In the genomic region with DNA sequence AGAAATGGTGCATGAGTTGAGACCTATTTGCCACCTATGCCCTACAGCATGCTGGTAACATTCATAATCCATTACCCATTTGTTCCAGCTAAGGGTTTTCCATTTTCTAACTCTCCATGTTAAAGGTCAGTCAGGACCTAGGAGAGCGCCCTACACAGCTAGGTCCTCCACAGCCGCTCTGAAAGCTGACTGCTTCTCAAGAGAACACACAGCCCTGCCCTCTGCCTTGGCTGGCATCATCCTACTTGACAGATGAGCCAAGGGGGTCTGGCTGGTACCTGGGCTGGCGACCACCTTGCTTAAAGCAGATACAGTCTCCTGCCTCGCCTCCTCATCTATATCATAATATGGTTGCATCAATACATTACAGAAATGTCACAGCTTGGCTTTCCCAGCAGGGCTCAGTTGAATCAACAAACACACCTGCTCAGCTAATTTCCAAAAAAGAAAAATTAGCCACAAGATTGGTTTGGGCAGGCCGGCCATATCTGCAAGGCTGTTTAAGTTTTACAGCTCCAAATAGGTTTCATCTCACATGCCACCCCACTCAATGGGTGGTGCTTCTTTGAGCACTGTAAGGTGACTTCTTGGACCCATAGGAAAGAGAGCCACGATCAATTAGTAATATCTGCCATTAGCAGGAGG, we compare ENCODE assay signal across 1 cellular context.
TF ChIP-seq lines count a peak whose summit lies in the region.

No MANE protein-coding gene starts in this region.

TF ChIP-seq in HepG2, 621 proteins besides CTCF, POLR2A, EP300 and RAD21 (continued from another document):
- TF ChIP-seq RXRB (CRISPR knock-in tag; IDR thresholded peaks at IDR 0.05; ENCODE audit: borderline replicate concordance) (peak; percentile 83), NONO (IDR thresholded peaks at IDR 0.05) (no peak), NONO (CRISPR knock-in tag; conservative IDR thresholded peaks at IDR 0.05) (no peak), ZNF646 (CRISPR knock-in tag; IDR thresholded peaks at IDR 0.05) (no peak), ZSCAN21 (CRISPR knock-in tag; IDR thresholded peaks at IDR 0.05; ENCODE audit: borderline replicate concordance) (no peak), WIZ (CRISPR knock-in tag; IDR thresholded peaks at IDR 0.05) (peak; percentile 88; the same call in 1 of the 2 replicates), RBAK (CRISPR knock-in tag; IDR thresholded peaks at IDR 0.05) (no peak), EHMT2 (IDR thresholded peaks at IDR 0.05; ENCODE audit: borderline replicate concordance, low read depth, low read length) (peak; percentile 88; the same call in 1 of the 2 replicates), HDAC2 (CRISPR knock-in tag; IDR thresholded peaks at IDR 0.05) (no peak), ZNF264 (CRISPR knock-in tag; IDR thresholded peaks at IDR 0.05) (no peak), ZNF207 (IDR thresholded peaks at IDR 0.05; ENCODE audit: borderline replicate concordance) (no peak), E2F1 (CRISPR knock-in tag; IDR thresholded peaks at IDR 0.05) (no peak), E2F2 (CRISPR knock-in tag; IDR thresholded peaks at IDR 0.05; ENCODE audit: borderline replicate concordance) (no peak), ELF3 (CRISPR knock-in tag; IDR thresholded peaks at IDR 0.05) (no peak), HHEX (CRISPR knock-in tag; IDR thresholded peaks at IDR 0.05) (no peak), CAMTA2 (CRISPR knock-in tag; IDR thresholded peaks at IDR 0.05; ENCODE audit: borderline replicate concordance) (no peak), AGO1 (IDR thresholded peaks at IDR 0.05; ENCODE audit: low read depth, low read length, poor library complexity, severe bottlenecking) (no peak), NFE2L2 (IDR thresholded peaks at IDR 0.05; ENCODE audit: low read length) (no peak), ZC3H4 (CRISPR knock-in tag; IDR thresholded peaks at IDR 0.05; ENCODE audit: borderline replicate concordance) (no peak), NR2F6 (IDR thresholded peaks at IDR 0.05) (no peak; the same call in 1 of the 2 replicates), NR2F6 (CRISPR knock-in tag; IDR thresholded peaks at IDR 0.05) (0 out of 2 replicates have a peak, but pooled peaks have one; percentile 25), ZBTB26 (CRISPR knock-in tag; IDR thresholded peaks at IDR 0.05; ENCODE audit: borderline replicate concordance) (no peak), ZNF468 (CRISPR knock-in tag; IDR thresholded peaks at IDR 0.05) (no peak), GFI1 (CRISPR knock-in tag; IDR thresholded peaks at IDR 0.05; ENCODE audit: borderline replicate concordance) (no peak), ZNF296 (CRISPR knock-in tag; conservative IDR thresholded peaks at IDR 0.05) (no peak)
- TF ChIP-seq, protein P1, sequence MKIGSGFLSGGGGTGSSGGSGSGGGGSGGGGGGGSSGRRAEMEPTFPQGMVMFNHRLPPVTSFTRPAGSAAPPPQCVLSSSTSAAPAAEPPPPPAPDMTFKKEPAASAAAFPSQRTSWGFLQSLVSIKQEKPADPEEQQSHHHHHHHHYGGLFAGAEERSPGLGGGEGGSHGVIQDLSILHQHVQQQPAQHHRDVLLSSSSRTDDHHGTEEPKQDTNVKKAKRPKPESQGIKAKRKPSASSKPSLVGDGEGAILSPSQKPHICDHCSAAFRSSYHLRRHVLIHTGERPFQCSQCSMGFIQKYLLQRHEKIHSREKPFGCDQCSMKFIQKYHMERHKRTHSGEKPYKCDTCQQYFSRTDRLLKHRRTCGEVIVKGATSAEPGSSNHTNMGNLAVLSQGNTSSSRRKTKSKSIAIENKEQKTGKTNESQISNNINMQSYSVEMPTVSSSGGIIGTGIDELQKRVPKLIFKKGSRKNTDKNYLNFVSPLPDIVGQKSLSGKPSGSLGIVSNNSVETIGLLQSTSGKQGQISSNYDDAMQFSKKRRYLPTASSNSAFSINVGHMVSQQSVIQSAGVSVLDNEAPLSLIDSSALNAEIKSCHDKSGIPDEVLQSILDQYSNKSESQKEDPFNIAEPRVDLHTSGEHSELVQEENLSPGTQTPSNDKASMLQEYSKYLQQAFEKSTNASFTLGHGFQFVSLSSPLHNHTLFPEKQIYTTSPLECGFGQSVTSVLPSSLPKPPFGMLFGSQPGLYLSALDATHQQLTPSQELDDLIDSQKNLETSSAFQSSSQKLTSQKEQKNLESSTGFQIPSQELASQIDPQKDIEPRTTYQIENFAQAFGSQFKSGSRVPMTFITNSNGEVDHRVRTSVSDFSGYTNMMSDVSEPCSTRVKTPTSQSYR (CRISPR knock-in tag; IDR thresholded peaks at IDR 0.05; ENCODE audit: borderline replicate concordance) = peak; percentile 11; the same call in 1 of the 2 replicates
- TF ChIP-seq, protein P2, sequence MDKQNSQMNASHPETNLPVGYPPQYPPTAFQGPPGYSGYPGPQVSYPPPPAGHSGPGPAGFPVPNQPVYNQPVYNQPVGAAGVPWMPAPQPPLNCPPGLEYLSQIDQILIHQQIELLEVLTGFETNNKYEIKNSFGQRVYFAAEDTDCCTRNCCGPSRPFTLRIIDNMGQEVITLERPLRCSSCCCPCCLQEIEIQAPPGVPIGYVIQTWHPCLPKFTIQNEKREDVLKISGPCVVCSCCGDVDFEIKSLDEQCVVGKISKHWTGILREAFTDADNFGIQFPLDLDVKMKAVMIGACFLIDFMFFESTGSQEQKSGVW (CRISPR knock-in tag; IDR thresholded peaks at IDR 0.05; ENCODE audit: borderline replicate concordance) = no peak
- TF ChIP-seq, protein P3, sequence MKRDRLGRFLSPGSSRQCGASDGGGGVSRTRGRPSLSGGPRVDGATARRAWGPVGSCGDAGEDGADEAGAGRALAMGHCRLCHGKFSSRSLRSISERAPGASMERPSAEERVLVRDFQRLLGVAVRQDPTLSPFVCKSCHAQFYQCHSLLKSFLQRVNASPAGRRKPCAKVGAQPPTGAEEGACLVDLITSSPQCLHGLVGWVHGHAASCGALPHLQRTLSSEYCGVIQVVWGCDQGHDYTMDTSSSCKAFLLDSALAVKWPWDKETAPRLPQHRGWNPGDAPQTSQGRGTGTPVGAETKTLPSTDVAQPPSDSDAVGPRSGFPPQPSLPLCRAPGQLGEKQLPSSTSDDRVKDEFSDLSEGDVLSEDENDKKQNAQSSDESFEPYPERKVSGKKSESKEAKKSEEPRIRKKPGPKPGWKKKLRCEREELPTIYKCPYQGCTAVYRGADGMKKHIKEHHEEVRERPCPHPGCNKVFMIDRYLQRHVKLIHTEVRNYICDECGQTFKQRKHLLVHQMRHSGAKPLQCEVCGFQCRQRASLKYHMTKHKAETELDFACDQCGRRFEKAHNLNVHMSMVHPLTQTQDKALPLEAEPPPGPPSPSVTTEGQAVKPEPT (CRISPR knock-in tag; IDR thresholded peaks at IDR 0.05; ENCODE audit: low read depth) = no peak
- TF ChIP-seq, protein P4, sequence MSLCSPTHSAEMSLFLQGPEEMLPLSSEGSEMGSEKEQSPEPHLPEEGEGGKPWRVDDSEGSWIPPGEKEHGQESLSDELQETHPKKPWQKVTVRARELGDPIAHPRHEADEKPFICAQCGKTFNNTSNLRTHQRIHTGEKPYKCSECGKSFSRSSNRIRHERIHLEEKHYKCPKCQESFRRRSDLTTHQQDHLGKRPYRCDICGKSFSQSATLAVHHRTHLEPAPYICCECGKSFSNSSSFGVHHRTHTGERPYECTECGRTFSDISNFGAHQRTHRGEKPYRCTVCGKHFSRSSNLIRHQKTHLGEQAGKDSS (CRISPR knock-in tag; IDR thresholded peaks at IDR 0.05; ENCODE audit: borderline replicate concordance, low read depth) = no peak
